ENCODE assay signal across 8 cellular contexts in the genomic region with DNA sequence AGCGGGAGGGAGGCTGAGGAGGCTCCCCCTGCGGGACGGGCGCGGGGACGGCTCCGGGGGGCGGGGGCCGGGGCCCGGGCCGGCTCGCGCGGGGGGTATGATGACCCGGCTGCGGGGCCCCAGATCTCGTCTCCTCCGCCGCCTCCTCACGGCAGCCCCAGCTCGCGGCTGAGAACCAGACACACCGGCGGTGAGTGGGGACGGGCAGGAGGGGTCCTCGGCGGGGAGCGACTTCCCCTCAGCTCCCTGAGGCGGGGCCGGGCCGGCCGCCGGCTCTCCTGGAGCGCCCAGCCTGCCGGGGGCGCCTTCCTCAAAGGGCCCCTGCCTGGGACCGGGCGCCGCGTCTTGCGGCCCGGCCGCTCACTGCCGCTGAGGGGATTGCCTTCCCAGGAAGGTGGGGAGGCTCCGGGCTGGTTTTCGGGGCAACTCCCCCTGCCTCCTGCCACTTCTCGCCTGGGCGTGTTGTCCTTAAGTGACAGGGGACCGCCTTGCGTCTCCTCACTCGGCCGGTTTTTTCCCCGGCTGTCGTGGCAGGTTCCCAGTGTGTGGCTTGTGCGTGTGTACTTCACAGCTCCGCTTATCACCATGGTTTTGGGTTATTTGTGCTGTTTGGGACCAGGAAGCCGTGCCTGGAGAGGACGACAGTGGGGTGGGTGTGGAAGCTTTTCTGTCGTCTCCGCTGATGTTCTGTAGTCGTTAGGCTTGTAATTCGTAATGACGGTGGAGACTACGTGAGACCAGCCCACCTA. TPM values are rescaled to one million over a fixed set of nuclear protein-coding genes. Genes with fewer than 3 reads are reported as not detected.
DNase-seq lines count a peak whose midpoint lies in the region; ATAC-seq and TF ChIP-seq lines count a peak whose summit lies in the region.

No MANE protein-coding gene starts in this region.

- TF ChIP-seq CTCF in AG10803 (conservative IDR thresholded peaks at IDR 0.05; ENCODE audit: low read length), result no peak
- no peak for TF ChIP-seq CTCF in retinal pigment epithelial cell (conservative IDR thresholded peaks at IDR 0.05; ENCODE audit: low read depth, low read length)

- ATAC-seq in GM18873 (IDR thresholded peaks at IDR 0.05; ENCODE audit: low FRiP score, unreplicated experiment), result peak; percentile 29
- peak; percentile 32 for ATAC-seq in HG03135 (IDR thresholded peaks at IDR 0.05; ENCODE audit: unreplicated experiment)
- ATAC-seq in SK-N-SH treated with all-trans-retinoic acid at 6 μM for 48 hours, result peak; percentile 55
- peak; percentile 34 for ATAC-seq in activated naive CD8-positive, alpha-beta T cell treated with anti-CD3 and anti-CD28 coated beads, Interleukin-2, amount 50 U/mL, for 24 hours
- ATAC-seq in left ventricle myocardium superior, result peak; percentile 52

- H3K4me3 ChIP-seq in AG10803 (ENCODE audit: low read length) (peak overlapping the region; percentile 93), retinal pigment epithelial cell (ENCODE audit: low read length) (peak overlapping the region; percentile 81)

- H3K36me3 Mint-ChIP-seq in activated naive CD8-positive, alpha-beta T cell treated with anti-CD3 and anti-CD28 coated beads, Interleukin-2, amount 50 U/mL, for 24 hours (ENCODE audit: low read depth), result peaks cover 13% of the 10 kb centered on the region

- no peaks in the 10 kb centered on the region for H3K9me3 Mint-ChIP-seq in activated naive CD8-positive, alpha-beta T cell treated with anti-CD3 and anti-CD28 coated beads, Interleukin-2, amount 50 U/mL, for 24 hours

- peak; percentile 51 for DNase-seq in AG10803 (ENCODE audit: low read depth)
- DNase-seq in activated naive CD8-positive, alpha-beta T cell treated with anti-CD3 and anti-CD28 coated beads, Interleukin-2, amount 50 U/mL, for 24 hours, result peak; percentile 67
- DNase-seq in left ventricle myocardium superior, result peak; percentile 61
- DNase-seq in retinal pigment epithelial cell (ENCODE audit: low read depth), result no peak
- DNase-seq in cortex of kidney (lab: John Stamatoyannopoulos, UW), result no peak

- intact Hi-C loops in left ventricle myocardium superior (cut with micrococcal nuclease), result loop anchor here (10.0 kb wide), 1 partner anchor 95 kb away; no protein-coding TSS in a partner anchor

- peak overlapping the region; percentile 97 for H3K27ac Mint-ChIP-seq in activated naive CD8-positive, alpha-beta T cell treated with anti-CD3 and anti-CD28 coated beads, Interleukin-2, amount 50 U/mL, for 24 hours

- H3K4me3 Mint-ChIP-seq in activated naive CD8-positive, alpha-beta T cell treated with anti-CD3 and anti-CD28 coated beads, Interleukin-2, amount 50 U/mL, for 24 hours, result peak overlapping the region; percentile 96

- no peaks in the 10 kb centered on the region for H3K27me3 Mint-ChIP-seq in activated naive CD8-positive, alpha-beta T cell treated with anti-CD3 and anti-CD28 coated beads, Interleukin-2, amount 50 U/mL, for 24 hours

- H3K4me1 Mint-ChIP-seq in activated naive CD8-positive, alpha-beta T cell treated with anti-CD3 and anti-CD28 coated beads, Interleukin-2, amount 50 U/mL, for 24 hours, result peaks cover 59% of the 10 kb centered on the region

TF ChIP-seq in SK-N-SH treated with all-trans-retinoic acid at 6 μM for 48 hours, 23 proteins besides CTCF, POLR2A, EP300 and RAD21:
- TF ChIP-seq ZFP3 (CRISPR knock-in tag; IDR thresholded peaks at IDR 0.05) (0 out of 2 replicates have a peak, but pooled peaks have one; percentile 18), RARB (CRISPR knock-in tag; IDR thresholded peaks at IDR 0.05) (no peak), SNAI2 (CRISPR knock-in tag; IDR thresholded peaks at IDR 0.05) (no peak), ZNF8 (CRISPR knock-in tag; IDR thresholded peaks at IDR 0.05) (no peak), BACH2 (CRISPR knock-in tag; IDR thresholded peaks at IDR 0.05; ENCODE audit: borderline replicate concordance) (no peak), ESRRG (CRISPR knock-in tag; IDR thresholded peaks at IDR 0.05) (no peak), ARNTL (CRISPR knock-in tag; IDR thresholded peaks at IDR 0.05; ENCODE audit: borderline replicate concordance, low read depth) (no peak), OSR1 (CRISPR knock-in tag; IDR thresholded peaks at IDR 0.05) (no peak), TOX (CRISPR knock-in tag; IDR thresholded peaks at IDR 0.05; ENCODE audit: borderline replicate concordance) (no peak)

RNA-seq across cellular contexts. Expression of a gene that starts 0.8 kb away (rescaled TPM):
- 52.2 TPM for total RNA-seq in left ventricle myocardium superior

RNA-seq across cellular contexts. Expression of a gene that starts 24.8 kb away (rescaled TPM):
- 1.9 TPM for total RNA-seq in left ventricle myocardium superior

RNA-seq across cellular contexts. Expression of a gene that starts 25.3 kb away (rescaled TPM):
- 15.4 TPM for total RNA-seq in left ventricle myocardium superior

RNA-seq across cellular contexts. Expression of a gene that starts 42.5 kb away (rescaled TPM):
- total RNA-seq in left ventricle myocardium superior, result not detected

RNA-seq across cellular contexts. Expression of a gene that starts 49.4 kb away (rescaled TPM):
- total RNA-seq in left ventricle myocardium superior, result 10.8 TPM

Comparison
In these comparisons a context has a peak if more than half of its experiments do, and no peak if none do; other contexts are left out.
1. DNase-seq: peak in AG10803 (single experiment), activated naive CD8-positive, alpha-beta T cell treated with anti-CD3 and anti-CD28 coated beads, Interleukin-2, amount 50 U/mL, for 24 hours (single experiment) and left ventricle myocardium superior (single experiment); none in retinal pigment epithelial cell (single experiment) and cortex of kidney (single experiment).
2. Peak in every context shown above with its lines, with median percentiles within 50 percentile points of each other: ATAC-seq.